In genomic region chr7:74454948-74455804, GRCh38 we compare ENCODE assay signal across 8 cellular contexts. TPM values are rescaled to one million over a fixed set of nuclear protein-coding genes. Genes with fewer than 3 reads are reported as not detected.
DNase-seq lines count a peak whose midpoint lies in the region; ATAC-seq and TF ChIP-seq lines count a peak whose summit lies in the region.

No MANE protein-coding gene starts in this region.

- no peaks in the 10 kb centered on the region for H3K36me3 Mint-ChIP-seq in activated CD8-positive, alpha-beta T cell treated with anti-CD3 and anti-CD28 coated beads, Interleukin-2, amount 10 ng/mL, durations not matched to agents 7 days and 5 days (ENCODE audit: low read depth)

- intact Hi-C loops in left ventricle myocardium inferior (cut with micrococcal nuclease) = loop anchor here (10.0 kb wide), 1 partner anchor 110 kb away; no protein-coding TSS in a partner anchor

- H3K36me3 ChIP-seq in H7 (replicated peaks; ENCODE audit: control insufficient read depth, insufficient read depth, low read length) = no peaks in the 10 kb centered on the region; the same call in 1 of the 2 replicates
- no peaks in the 10 kb centered on the region for H3K36me3 ChIP-seq in left ventricle myocardium inferior
- no peaks in the 10 kb centered on the region for H3K36me3 ChIP-seq in rectal smooth muscle tissue (ENCODE audit: control insufficient read depth, insufficient read depth, low read length)

- H3K9ac ChIP-seq in rectal smooth muscle tissue (ENCODE audit: low read length) = peak overlapping the region; percentile 16

- H3K27ac ChIP-seq in left ventricle myocardium inferior (replicated peaks) (peak overlapping the region; percentile 94), rectal smooth muscle tissue (ENCODE audit: low read depth, low read length) (peak overlapping the region; percentile 91)

- H3K27me3 Mint-ChIP-seq in activated CD8-positive, alpha-beta T cell treated with anti-CD3 and anti-CD28 coated beads, Interleukin-2, amount 10 ng/mL, durations not matched to agents 7 days and 5 days (ENCODE audit: low read depth) = peaks cover 24% of the 10 kb centered on the region

- no peak for TF ChIP-seq CTCF in left ventricle myocardium inferior (IDR thresholded peaks at IDR 0.05; ENCODE audit: borderline replicate concordance)

- H3K4me3 ChIP-seq in H7 (ENCODE audit: insufficient read depth, low read depth, low read length) (peak overlapping the region; percentile 66), left ventricle myocardium inferior (peak overlapping the region; percentile 83), rectal smooth muscle tissue (ENCODE audit: low read length) (peak overlapping the region; percentile 58)

- H3K4me3 Mint-ChIP-seq in activated CD8-positive, alpha-beta T cell treated with anti-CD3 and anti-CD28 coated beads, Interleukin-2, amount 10 ng/mL, durations not matched to agents 7 days and 5 days = peak overlapping the region; percentile 3

- DNase-seq in H7 = peak; percentile 51
- no peak for DNase-seq in activated CD8-positive, alpha-beta T cell treated with anti-CD3 and anti-CD28 coated beads, Interleukin-2, amount 10 ng/mL, durations not matched to agents 7 days and 5 days
- DNase-seq in left ventricle myocardium inferior = peak; percentile 57
- DNase-seq in AG20443 (ENCODE audit: low spot score) = no peak
- no peak for DNase-seq in CD1c-positive myeloid dendritic cell (ENCODE audit: extremely low spot score)

- H3K4me1 Mint-ChIP-seq in activated CD8-positive, alpha-beta T cell treated with anti-CD3 and anti-CD28 coated beads, Interleukin-2, amount 10 ng/mL, durations not matched to agents 7 days and 5 days (ENCODE audit: low read depth) = peaks cover 18% of the 10 kb centered on the region

- H3K9me3 Mint-ChIP-seq in activated CD8-positive, alpha-beta T cell treated with anti-CD3 and anti-CD28 coated beads, Interleukin-2, amount 10 ng/mL, durations not matched to agents 7 days and 5 days (ENCODE audit: insufficient read depth) = no peaks in the 10 kb centered on the region

- POLR2A ChIA-PET in activated CD8-positive, alpha-beta T cell treated with anti-CD3 and anti-CD28 coated beads, Interleukin-2, amount 10 ng/mL, durations not matched to agents 7 days and 5 days (lab: Charles Lee) = no interaction called here

- ATAC-seq in activated CD8-positive, alpha-beta T cell treated with anti-CD3 and anti-CD28 coated beads, Interleukin-2, amount 10 ng/mL, durations not matched to agents 7 days and 5 days = no peak
- ATAC-seq in HG02678 (IDR thresholded peaks at IDR 0.05; ENCODE audit: unreplicated experiment) = no peak
- ATAC-seq in GM19351 (IDR thresholded peaks at IDR 0.05; ENCODE audit: unreplicated experiment) = no peak

- no peak overlapping the region for H3K27ac Mint-ChIP-seq in activated CD8-positive, alpha-beta T cell treated with anti-CD3 and anti-CD28 coated beads, Interleukin-2, amount 10 ng/mL, durations not matched to agents 7 days and 5 days

- H3K4me1 ChIP-seq in left ventricle myocardium inferior (peaks cover 45% of the 10 kb centered on the region), rectal smooth muscle tissue (ENCODE audit: control insufficient read depth, insufficient read depth, low read length) (peaks cover 8% of the 10 kb centered on the region)

- H3K9me3 ChIP-seq in left ventricle myocardium inferior (replicated peaks) = no peaks in the 10 kb centered on the region

- CTCF ChIA-PET in activated CD8-positive, alpha-beta T cell treated with anti-CD3 and anti-CD28 coated beads, Interleukin-2, amount 10 ng/mL, durations not matched to agents 7 days and 5 days (lab: Charles Lee) = no interaction called here

- H3K27me3 ChIP-seq in H7 (ENCODE audit: control insufficient read depth, insufficient read depth, low read length) (no peaks in the 10 kb centered on the region), left ventricle myocardium inferior (ENCODE audit: low read depth) (no peaks in the 10 kb centered on the region), rectal smooth muscle tissue (ENCODE audit: control insufficient read depth, insufficient read depth, low read length) (no peaks in the 10 kb centered on the region)

RNA-seq across cellular contexts. Expression of gene GTF2IRD1, which starts 1.5 kb away (rescaled TPM):
- total RNA-seq in H7 (2014; rRNA removed; shearing (Covaris generic)) = 19.6 and 21.1 TPM in 2 replicates
- total RNA-seq in activated CD8-positive, alpha-beta T cell treated with anti-CD3 and anti-CD28 coated beads, Interleukin-2, amount 10 ng/mL, durations not matched to agents 7 days and 5 days = not detected
- total RNA-seq in left ventricle myocardium inferior = 15.8 TPM

Comparison
In these comparisons a context has a peak if more than half of its experiments do, and no peak if none do; other contexts are left out.
1. DNase-seq: peak in H7 (single experiment) and left ventricle myocardium inferior (single experiment); none in activated CD8-positive, alpha-beta T cell treated with anti-CD3 and anti-CD28 coated beads, Interleukin-2, amount 10 ng/mL, durations not matched to agents 7 days and 5 days (single experiment), AG20443 (single experiment) and CD1c-positive myeloid dendritic cell (single experiment).
2. RNA of gene GTF2IRD1, which starts 1.5 kb away (total RNA-seq): 19.6 to 21.1 TPM in H7 and 15.8 TPM in left ventricle myocardium inferior (single experiment); not detected in activated CD8-positive, alpha-beta T cell treated with anti-CD3 and anti-CD28 coated beads, Interleukin-2, amount 10 ng/mL, durations not matched to agents 7 days and 5 days; every median in the first group is over 10 times any median in the second.
3. Peak in every context shown above with its lines, with median percentiles within 50 percentile points of each other: H3K4me3 ChIP-seq.